8 cellular contexts compared by ENCODE assay signal in the genomic region with DNA sequence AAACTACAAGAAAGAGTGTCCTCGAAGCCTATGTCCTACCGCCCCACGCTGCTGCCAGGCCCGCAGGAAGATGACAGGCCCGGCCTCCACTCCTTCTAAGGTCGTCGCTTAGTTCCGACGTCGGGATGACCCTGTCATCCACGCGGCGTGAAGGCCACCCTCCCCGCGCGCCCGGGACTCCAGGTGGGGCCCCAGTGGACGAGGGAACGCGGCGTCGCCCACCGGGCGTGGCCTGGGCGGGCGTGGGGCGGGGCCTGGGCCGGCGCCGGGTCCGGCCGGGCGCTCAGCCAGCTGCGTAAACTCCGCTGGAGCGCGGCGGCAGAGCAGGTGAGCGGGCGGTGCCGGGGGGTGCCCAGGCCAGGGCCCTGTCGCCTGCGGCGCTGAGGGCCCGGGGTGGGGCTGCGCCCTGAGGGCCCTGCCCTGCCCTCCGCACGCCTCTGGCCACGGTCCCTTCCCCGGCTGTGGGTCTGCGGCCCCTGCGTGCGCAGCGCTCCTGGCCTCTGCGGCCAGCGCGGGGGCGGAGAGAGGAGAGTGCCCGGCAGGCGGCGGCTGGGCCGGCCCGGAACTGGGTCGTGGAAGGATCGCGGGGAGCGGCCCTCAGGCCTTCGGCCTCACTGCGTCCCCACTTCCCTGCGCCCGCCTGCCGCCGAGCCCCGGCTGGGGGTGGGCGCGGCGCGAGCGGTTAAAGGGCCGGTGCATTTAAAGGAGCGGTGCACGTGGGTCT. TPM values are rescaled to one million over a fixed set of nuclear protein-coding genes. Genes with fewer than 3 reads are reported as not detected.
DNase-seq lines count a peak whose midpoint lies in the region; ATAC-seq and TF ChIP-seq lines count a peak whose summit lies in the region.

A gene (plus strand): TSS at position 294 of the 724 bp plus-strand sequence. CDS start 11,292 bp downstream, outside the sequence.

- no peaks in the 10 kb centered on the region for H3K36me3 Mint-ChIP-seq in activated naive CD8-positive, alpha-beta T cell treated with anti-CD3 and anti-CD28 coated beads for 36 hours

- no peak for TF ChIP-seq EP300 in ovary (IDR thresholded peaks at IDR 0.05)

- intact Hi-C loops in Right ventricle myocardium inferior (cut with DNase I), result no loop called here
- intact Hi-C loops in ovary (cut with DNase I), result no loop called here
- intact Hi-C loops in upper lobe of right lung (cut with DNase I), result no loop called here

- peaks cover 21% of the 10 kb centered on the region for H3K27me3 Mint-ChIP-seq in activated naive CD8-positive, alpha-beta T cell treated with anti-CD3 and anti-CD28 coated beads for 36 hours

- H3K27ac Mint-ChIP-seq in activated naive CD8-positive, alpha-beta T cell treated with anti-CD3 and anti-CD28 coated beads for 36 hours, result peak within 1 kb of the TSS; percentile 25

- peak within 1 kb of the TSS; percentile 77 for H3K4me3 ChIP-seq in HUES64 (ENCODE audit: low read length)
- H3K4me3 ChIP-seq in SJSA1, result peak within 1 kb of the TSS; percentile 86
- H3K4me3 ChIP-seq in ovary, result peak within 1 kb of the TSS; percentile 69
- H3K4me3 ChIP-seq in upper lobe of right lung, result peak within 1 kb of the TSS; percentile 78

- TF ChIP-seq CTCF in ovary (IDR thresholded peaks at IDR 0.05) (peak in 2 of 3 donors; percentile 55 to 56), upper lobe of right lung (IDR thresholded peaks at IDR 0.05) (peak; percentile 22)

- peak within 1 kb of the TSS; percentile 69 for H3K9ac ChIP-seq in HUES64 (ENCODE audit: low read depth, low read length)

- H3K27ac ChIP-seq in HUES64 (ENCODE audit: low read depth, low read length) (no peak within 1 kb of the TSS), SJSA1 (peak within 1 kb of the TSS; percentile 23; the same call in 1 of the 2 replicates), ovary (peak within 1 kb of the TSS; percentile 43 to 75), upper lobe of right lung (peak within 1 kb of the TSS; percentile 81)

- TF ChIP-seq POLR2A in ovary (IDR thresholded peaks at IDR 0.05), result peak; percentile 26

- ATAC-seq in GM21526 (IDR thresholded peaks at IDR 0.05; ENCODE audit: low FRiP score, unreplicated experiment) (peak; percentile 92), Right ventricle myocardium inferior (peak; percentile 92), upper lobe of right lung (peak; percentile 95)

- H3K9me3 ChIP-seq in HUES64 (ENCODE audit: insufficient read depth, low read depth, low read length), result no peaks in the 10 kb centered on the region
- no peaks in the 10 kb centered on the region for H3K9me3 ChIP-seq in SJSA1 (replicated peaks)
- H3K9me3 ChIP-seq in ovary, result no peaks in the 10 kb centered on the region
- no peaks in the 10 kb centered on the region for H3K9me3 ChIP-seq in upper lobe of right lung

- DNase-seq in DMS79 treated with DMSO at 0.1 percent for 48 hours (lab: John Stamatoyannopoulos, UW) (peak; percentile 75), SJSA1 (ENCODE audit: low read depth in 1 of 2, low spot score in 2 of 2) (peak; percentile 60 to 68), Right ventricle myocardium inferior (ENCODE audit: missing footprints) (peak; percentile 79), ovary (peak; percentile 64 to 85 (median 74)), upper lobe of right lung (peak; percentile 93)
- DNase-seq in activated naive CD8-positive, alpha-beta T cell treated with anti-CD3 and anti-CD28 coated beads for 36 hours, result peak; percentile 76

- H3K4me3 Mint-ChIP-seq in activated naive CD8-positive, alpha-beta T cell treated with anti-CD3 and anti-CD28 coated beads for 36 hours, result peak within 1 kb of the TSS; percentile 78

- no peaks in the 10 kb centered on the region for H3K9me3 Mint-ChIP-seq in activated naive CD8-positive, alpha-beta T cell treated with anti-CD3 and anti-CD28 coated beads for 36 hours

- peaks cover 6% of the 10 kb centered on the region for H3K4me1 Mint-ChIP-seq in activated naive CD8-positive, alpha-beta T cell treated with anti-CD3 and anti-CD28 coated beads for 36 hours

- peaks cover 24% of the 10 kb centered on the region for H3K27me3 ChIP-seq in HUES64 (ENCODE audit: insufficient read depth, low read length)
- no peaks in the 10 kb centered on the region for H3K27me3 ChIP-seq in SJSA1 (replicated peaks)
- H3K27me3 ChIP-seq in ovary, result no peaks in the 10 kb centered on the region
- no peaks in the 10 kb centered on the region for H3K27me3 ChIP-seq in upper lobe of right lung

- under 1% methylated on average over 82 of the region's 82 CpGs for WGBS in HUES64
- WGBS in ovary, 3 donors, result 1 to 2% (median 2%) methylated on average over 25 to 82 of the region's 82 CpGs

- H3K4me1 ChIP-seq in HUES64 (ENCODE audit: insufficient read depth, low read length), result peaks cover 24% of the 10 kb centered on the region
- H3K4me1 ChIP-seq in SJSA1 (replicated peaks), result peaks cover 18% of the 10 kb centered on the region
- H3K4me1 ChIP-seq in ovary (ENCODE audit: insufficient read depth), result peaks cover 11% of the 10 kb centered on the region
- peaks cover 25% of the 10 kb centered on the region for H3K4me1 ChIP-seq in upper lobe of right lung

- H3K36me3 ChIP-seq in HUES64 (ENCODE audit: insufficient read depth, low read length) (no peaks in the 10 kb centered on the region), SJSA1 (no peaks in the 10 kb centered on the region), ovary (no peaks in the 10 kb centered on the region), upper lobe of right lung (no peaks in the 10 kb centered on the region)

RNA-seq across cellular contexts. Expression of the gene that starts here (rescaled TPM):
- 15.4 TPM for polyA plus RNA-seq in HUES64 (2013, experiment 1 of 2)
- 15.7 TPM for polyA plus RNA-seq in HUES64 (2013, experiment 2 of 2)
- 13.2 and 38.2 TPM in 2 replicates for total RNA-seq in SJSA1 (2014; rRNA removed; shearing (Covaris generic))
- 1 to 10 TPM; 3.9 to 4.6 TPM for total RNA-seq in activated naive CD8-positive, alpha-beta T cell treated with anti-CD3 and anti-CD28 coated beads for 36 hours
- total RNA-seq in Right ventricle myocardium inferior (24.2 TPM), ovary (10 to 100 TPM; 19.4 to 37.0 (median 27.1) TPM), upper lobe of right lung (22.7 TPM)
- polyA plus RNA-seq in ovary, result 10 to 100 TPM; 17.8 to 20.1 TPM
